ENCODE assay signal across 2 cellular contexts in genomic region chrX:153929576-153929975, GRCh38.
TF ChIP-seq lines count a peak whose summit lies in the region.

No MANE protein-coding gene starts in this region.

TF ChIP-seq in neural cell, 6 proteins besides CTCF, POLR2A, EP300 and RAD21:
- no peak for TF ChIP-seq REST (IDR thresholded peaks at IDR 0.05; ENCODE audit: borderline replicate concordance)
- TF ChIP-seq POLR2AphosphoS5 (IDR thresholded peaks at IDR 0.05) = no peak
- TF ChIP-seq EZH2 (IDR thresholded peaks at IDR 0.05; ENCODE audit: borderline replicate concordance, insufficient read depth, low read length, poor library complexity, severe bottlenecking) = no peak
- no peak for TF ChIP-seq MXI1 (conservative IDR thresholded peaks at IDR 0.05; ENCODE audit: poor library complexity, severe bottlenecking)
- no peak for TF ChIP-seq TAF1 (IDR thresholded peaks at IDR 0.05; ENCODE audit: low read depth)
- TF ChIP-seq SMC3 (conservative IDR thresholded peaks at IDR 0.05; ENCODE audit: poor library complexity) = no peak

TF ChIP-seq in GM12891, 5 proteins besides CTCF, POLR2A, EP300 and RAD21:
- TF ChIP-seq SPI1 (IDR thresholded peaks at IDR 0.05; ENCODE audit: low read depth, low read length) (no peak), POLR2AphosphoS5 (IDR thresholded peaks at IDR 0.05; ENCODE audit: low read depth, low read length) (no peak), TAF1 (IDR thresholded peaks at IDR 0.05; ENCODE audit: low read depth, low read length) (no peak), PAX5 (IDR thresholded peaks at IDR 0.05; ENCODE audit: insufficient read depth, low read length, severe bottlenecking) (no peak), POU2F2 (IDR thresholded peaks at IDR 0.05; ENCODE audit: low read depth, low read length) (no peak)
